Comparison of ENCODE assay signal across 8 cellular contexts in genomic region chr2:241508240-241508509, GRCh38. TPM values are rescaled to one million over a fixed set of nuclear protein-coding genes. Genes with fewer than 3 reads are reported as not detected.
DNase-seq lines count a peak whose midpoint lies in the region; ATAC-seq, FAIRE-seq and TF ChIP-seq lines count a peak whose summit lies in the region.

No MANE protein-coding gene starts in this region.

- H3K4me3 ChIP-seq in BE2C (ENCODE audit: low read depth, low read length), result peak overlapping the region; percentile 88
- H3K4me3 ChIP-seq in keratinocyte (ENCODE audit: control insufficient read depth in 2 of 3, extremely low read depth in 1 of 3, insufficient read depth in 2 of 3, low read depth in 1 of 3, low read length in 3 of 3), result peak overlapping the region; percentile 79 to 87 (median 84)
- peak overlapping the region; percentile 72 to 100 (median 87) for H3K4me3 ChIP-seq in stomach

- no peak overlapping the region for H3K27ac ChIP-seq in keratinocyte (ENCODE audit: control insufficient read depth, insufficient read depth, low read length)
- H3K27ac ChIP-seq in stomach, result peak overlapping the region; percentile 85 to 93 (median 90)

- TF ChIP-seq POLR2A in stomach (IDR thresholded peaks at IDR 0.05), result no peak

- H2AFZ ChIP-seq in keratinocyte (ENCODE audit: control insufficient read depth, low read length), result no peak overlapping the region

- H3K36me3 ChIP-seq in BE2C, result peaks cover 14% of the 10 kb centered on the region
- peaks cover 0 to 15% of the 10 kb centered on the region in 2 experiments for H3K36me3 ChIP-seq in keratinocyte (ENCODE audit: control insufficient read depth in 2 of 2, extremely low read depth in 1 of 2, insufficient read depth in 2 of 2, low read length in 2 of 2)
- H3K36me3 ChIP-seq in stomach, result peaks cover 0 to 19% (median 5%) of the 10 kb centered on the region in 4 donors

- H3K9me3 Mint-ChIP-seq in activated naive CD8-positive, alpha-beta T cell treated with anti-CD3 and anti-CD28 coated beads, Interleukin-2, amount 50 U/mL, for 24 hours, result peaks cover 3% of the 10 kb centered on the region

- H3K9me3 ChIP-seq in BE2C (peaks cover 4% of the 10 kb centered on the region), keratinocyte (ENCODE audit: control insufficient read depth, low read depth, low read length) (no peaks in the 10 kb centered on the region), stomach (no peaks in the 10 kb centered on the region)

- peak overlapping the region; percentile 89 for H3K4me2 ChIP-seq in keratinocyte (ENCODE audit: control insufficient read depth, extremely low read depth, insufficient read depth, low read depth, low read length)

- H3K27me3 Mint-ChIP-seq in activated naive CD8-positive, alpha-beta T cell treated with anti-CD3 and anti-CD28 coated beads, Interleukin-2, amount 50 U/mL, for 24 hours, result no peaks in the 10 kb centered on the region

- TF ChIP-seq CTCF in BE2C (IDR thresholded peaks at IDR 0.05; ENCODE audit: low read depth, low read length) (no peak), keratinocyte (optimal IDR thresholded peaks at IDR 0.05 in 1 of 3, IDR thresholded peaks at IDR 0.05 in 1 of 3, conservative IDR thresholded peaks at IDR 0.05 in 1 of 3; ENCODE audit: extremely low read depth in 1 of 3, insufficient read depth in 2 of 3, low read length in 3 of 3) (no peak), stomach (IDR thresholded peaks at IDR 0.05) (no peak)

- TF ChIP-seq EP300 in stomach (IDR thresholded peaks at IDR 0.05), result no peak

- FAIRE-seq in keratinocyte (lab: Jason Lieb, UNC), result no peak

- no peak overlapping the region for H3K27ac Mint-ChIP-seq in activated naive CD8-positive, alpha-beta T cell treated with anti-CD3 and anti-CD28 coated beads, Interleukin-2, amount 50 U/mL, for 24 hours

- no peaks in the 10 kb centered on the region for H3K4me1 ChIP-seq in BE2C
- H3K4me1 ChIP-seq in keratinocyte (ENCODE audit: control insufficient read depth, extremely low read depth, insufficient read depth, low read length), result peaks cover 13% of the 10 kb centered on the region
- peaks cover 26 to 54% (median 42%) of the 10 kb centered on the region in 4 donors for H3K4me1 ChIP-seq in stomach

- dilution Hi-C loops in keratinocyte (cut with MboI; ENCODE audit: extremely low pct_ligation_motif_present, low sequenced_read_pairs), result no loop called here

- peak overlapping the region; percentile 71 for H3K9ac ChIP-seq in keratinocyte (ENCODE audit: control insufficient read depth, extremely low read depth, insufficient read depth, low read length)

- peaks cover 23% of the 10 kb centered on the region for H3K4me1 Mint-ChIP-seq in activated naive CD8-positive, alpha-beta T cell treated with anti-CD3 and anti-CD28 coated beads, Interleukin-2, amount 50 U/mL, for 24 hours

- in situ Hi-C loops in KBM-7 (cut with MboI; ENCODE audit: low pct_unique_long_range_greater_than_20kb, low sequenced_read_pairs), result no loop called here

- no peaks in the 10 kb centered on the region for H3K36me3 Mint-ChIP-seq in activated naive CD8-positive, alpha-beta T cell treated with anti-CD3 and anti-CD28 coated beads, Interleukin-2, amount 50 U/mL, for 24 hours (ENCODE audit: low read depth)

- H4K20me1 ChIP-seq in keratinocyte (ENCODE audit: control insufficient read depth, extremely low read depth, insufficient read depth, low read length), result peaks cover 19% of the 10 kb centered on the region

- intact Hi-C loops in stomach (cut with DNase I; ENCODE audit: low total_unique reads), result no loop called here

- peak overlapping the region; percentile 82 for H3K4me3 Mint-ChIP-seq in activated naive CD8-positive, alpha-beta T cell treated with anti-CD3 and anti-CD28 coated beads, Interleukin-2, amount 50 U/mL, for 24 hours

- peak; percentile 24 for ATAC-seq in GM19351 (IDR thresholded peaks at IDR 0.05; ENCODE audit: unreplicated experiment)
- ATAC-seq in HG03558 (IDR thresholded peaks at IDR 0.05; ENCODE audit: extremely low read depth, unreplicated experiment), result peak; percentile 11
- ATAC-seq in activated naive CD8-positive, alpha-beta T cell treated with anti-CD3 and anti-CD28 coated beads, Interleukin-2, amount 50 U/mL, for 24 hours, result peak; percentile 8

- no peak for DNase-seq in BE2C
- DNase-seq in activated naive CD8-positive, alpha-beta T cell treated with anti-CD3 and anti-CD28 coated beads, Interleukin-2, amount 50 U/mL, for 24 hours, result no peak
- no peak for DNase-seq in keratinocyte (ENCODE audit: low read depth, low spot score)
- no peak for DNase-seq in stomach
- DNase-seq in GM19238 (ENCODE audit: insufficient read length, low spot score), result no peak
- DNase-seq in KBM-7, result no peak

- no peaks in the 10 kb centered on the region for H3K9me1 ChIP-seq in keratinocyte (ENCODE audit: control insufficient read depth, extremely low read depth, insufficient read depth, low read length)

- H3K27me3 ChIP-seq in BE2C (no peaks in the 10 kb centered on the region), keratinocyte (ENCODE audit: control insufficient read depth, extremely low read depth, insufficient read depth, low read length) (no peaks in the 10 kb centered on the region), stomach (no peaks in the 10 kb centered on the region)

- H3K79me2 ChIP-seq in keratinocyte (ENCODE audit: control insufficient read depth, insufficient read depth, low read length), result peaks cover 45% of the 10 kb centered on the region

- 1 to 8% (median 3%) methylated on average over 7 to 34 of the region's 35 CpGs; no CpG with 5 or more reads in 2 of the 5 donors for WGBS in stomach, 5 donors

RNA-seq across cellular contexts. Expression of gene STK25, which starts 0.2 kb away (rescaled TPM):
- polyA plus RNA-seq in BE2C (2012; ENCODE audit: insufficient read depth, insufficient read length, low read depth), result 378 TPM
- 237 to 339 TPM (median 242 TPM) in 3 replicates for polyA plus RNA-seq in keratinocyte
- polyA plus RNA-seq in keratinocyte (2011; ENCODE audit: low read depth), result 66.7 TPM
- 239 and 299 TPM in 2 replicates for polyA plus RNA-seq in keratinocyte (2011; cell fraction: cytosol; rRNA removed)
- polyA plus RNA-seq in keratinocyte (2011; cell fraction: nucleus; rRNA removed), result 460 and 595 TPM in 2 replicates
- 113 and 131 TPM in 2 replicates for polyA plus RNA-seq in keratinocyte (2012; ENCODE audit: low replicate concordance)
- polyA minus RNA-seq in keratinocyte, result 291 to 647 TPM (median 368 TPM) in 3 replicates
- polyA minus RNA-seq in keratinocyte (2011; cell fraction: cytosol; rRNA and poly(A)+ RNA removed), result 146 TPM
- polyA minus RNA-seq in keratinocyte (2011; cell fraction: nucleus; rRNA and poly(A)+ RNA removed), result 112 and 126 TPM in 2 replicates
- total RNA-seq in stomach, result 100 to 1,000 TPM in 4 of 5 donors, 10 to 100 TPM in 1; 93.8 to 446 (median 240) TPM
- 100 to 1,000 TPM; 116 to 162 (median 120) TPM for polyA plus RNA-seq in stomach

RNA-seq across cellular contexts. Expression of gene BOK, which starts 50.4 kb away (rescaled TPM):
- polyA plus RNA-seq in BE2C (2012; ENCODE audit: insufficient read depth, insufficient read length, low read depth), result 2.9 TPM
- polyA plus RNA-seq in keratinocyte (15.4 to 25.5 TPM (median 21.7 TPM) in 3 replicates), stomach (10 to 100 TPM; 14.7 to 31.0 (median 21.6) TPM)
- polyA plus RNA-seq in keratinocyte (2011; ENCODE audit: low read depth), result 2.5 TPM
- 14.0 and 34.1 TPM in 2 replicates for polyA plus RNA-seq in keratinocyte (2011; cell fraction: cytosol; rRNA removed)
- 23.1 and 31.0 TPM in 2 replicates for polyA plus RNA-seq in keratinocyte (2011; cell fraction: nucleus; rRNA removed)
- polyA plus RNA-seq in keratinocyte (2012; ENCODE audit: low replicate concordance), result 17.4 and 28.3 TPM in 2 replicates
- polyA minus RNA-seq in keratinocyte, result 13.9 to 21.0 TPM (median 16.8 TPM) in 3 replicates
- 45.8 TPM for polyA minus RNA-seq in keratinocyte (2011; cell fraction: cytosol; rRNA and poly(A)+ RNA removed)
- 13.7 and 14.2 TPM in 2 replicates for polyA minus RNA-seq in keratinocyte (2011; cell fraction: nucleus; rRNA and poly(A)+ RNA removed)
- total RNA-seq in stomach, result 100 to 1,000 TPM in 1 of 5 donors, 10 to 100 TPM in 4; 13.0 to 112 (median 69.4) TPM
